8 cellular contexts compared by ENCODE assay signal in genomic region chr1:179025975-179026812, GRCh38. TPM values are rescaled to one million over a fixed set of nuclear protein-coding genes. Genes with fewer than 3 reads are reported as not detected.
A peak's percentile ranks its signal among the peaks of the same experiment; 100 is the strongest.
DNase-seq lines count a peak whose midpoint lies in the region; ATAC-seq, FAIRE-seq and TF ChIP-seq lines count a peak whose summit lies in the region.

No MANE protein-coding gene starts in this region.

- H3K27me3 ChIP-seq in bronchial epithelial cell (ENCODE audit: control insufficient read depth, insufficient read depth, low read length) (no peaks in the 10 kb centered on the region), kidney epithelial cell (ENCODE audit: control insufficient read depth, insufficient read depth, low read length) (no peaks in the 10 kb centered on the region)

- H3K27me3 Mint-ChIP-seq in WTC11 (ENCODE audit: low read depth): peaks cover 6% of the 10 kb centered on the region

- peak overlapping the region; percentile 91 for H3K4me3 ChIP-seq in bronchial epithelial cell (ENCODE audit: low read depth, low read length)
- H3K4me3 ChIP-seq in kidney epithelial cell (ENCODE audit: low read depth, low read length): peak overlapping the region; percentile 90

- H3K4me3 Mint-ChIP-seq in WTC11: peak overlapping the region; percentile 91

- DNase-seq in A172 (ENCODE audit: low spot score) (peak; percentile 46), NCI-H2107 treated with DMSO at 0.1 percent for 48 hours (lab: John Stamatoyannopoulos, UW; ENCODE audit: unreplicated experiment) (peak; percentile 58), WTC11 (ENCODE audit: low spot score) (peak; percentile 71), bronchial epithelial cell (ENCODE audit: low read depth) (peak; percentile 31), kidney epithelial cell (ENCODE audit: low read depth) (no peak)
- peak; percentile 40 to 50 for DNase-seq in stimulated activated CD4-positive, alpha-beta T cell treated with anti-CD3 and anti-CD28 coated beads, Interleukin-1b, Interleukin-23, amount 100 ng/mL, for 1 hour (ENCODE audit: low read depth in 2 of 2)

- peak overlapping the region; percentile 54; the same call in 1 of the 2 replicates for H3K27ac Mint-ChIP-seq in WTC11

- peak; percentile 68 for ATAC-seq in GM18517 (IDR thresholded peaks at IDR 0.05; ENCODE audit: unreplicated experiment)
- peak; percentile 71 for ATAC-seq in HG02981 (IDR thresholded peaks at IDR 0.05; ENCODE audit: unreplicated experiment)
- ATAC-seq in WTC11: peak; percentile 76

- CTCF ChIA-PET in WTC11 (lab: Charles Lee): interaction anchor here (4.3 kb wide), 1 partner anchor 24 kb away, joined by 19 read pairs; no protein-coding TSS in a partner anchor

- H3K9me3 Mint-ChIP-seq in WTC11: no peaks in the 10 kb centered on the region

- TF ChIP-seq CTCF in WTC11 (IDR thresholded peaks at IDR 0.05): no peak
- no peak for TF ChIP-seq CTCF in bronchial epithelial cell (IDR thresholded peaks at IDR 0.05; ENCODE audit: insufficient read depth, low read length, severe bottlenecking)
- TF ChIP-seq CTCF in kidney epithelial cell (IDR thresholded peaks at IDR 0.05; ENCODE audit: insufficient read depth, low read length, poor library complexity, severe bottlenecking): no peak

- H3K4me1 Mint-ChIP-seq in WTC11: peaks cover 52% of the 10 kb centered on the region

- no peak for FAIRE-seq in bronchial epithelial cell (lab: Jason Lieb, UNC)

- H3K36me3 Mint-ChIP-seq in WTC11: no peaks in the 10 kb centered on the region

- POLR2A ChIA-PET in WTC11 (lab: Charles Lee): interaction anchor here (0.6 kb wide), 1 partner anchor 433 kb away, joined by 4 read pairs; no protein-coding TSS in a partner anchor

- no peaks in the 10 kb centered on the region for H3K36me3 ChIP-seq in bronchial epithelial cell (ENCODE audit: control insufficient read depth, insufficient read depth, low read length)
- no peaks in the 10 kb centered on the region for H3K36me3 ChIP-seq in kidney epithelial cell (ENCODE audit: control insufficient read depth, insufficient read depth, low read length)

TF ChIP-seq in WTC11, 78 proteins besides CTCF, POLR2A, EP300 and RAD21 (continues in another document):
- no peak for TF ChIP-seq CREB1 (CRISPR knock-in tag; IDR thresholded peaks at IDR 0.05)
- TF ChIP-seq E2F5 (CRISPR knock-in tag; IDR thresholded peaks at IDR 0.05): no peak
- TF ChIP-seq ERG (CRISPR knock-in tag; IDR thresholded peaks at IDR 0.05): no peak
- peak; percentile 78 for TF ChIP-seq MAX (CRISPR knock-in tag; IDR thresholded peaks at IDR 0.05)
- TF ChIP-seq NFYB (CRISPR knock-in tag; conservative IDR thresholded peaks at IDR 0.05; ENCODE audit: low read depth): no peak
- peak; percentile 44; the same call in 1 of the 2 replicates for TF ChIP-seq ETV6 (CRISPR knock-in tag; IDR thresholded peaks at IDR 0.05)
- TF ChIP-seq ZNF121 (CRISPR knock-in tag; IDR thresholded peaks at IDR 0.05): no peak
- TF ChIP-seq ZNF423 (CRISPR knock-in tag; IDR thresholded peaks at IDR 0.05): peak; percentile 47; the same call in 1 of the 2 replicates
- TF ChIP-seq KAT7 (CRISPR knock-in tag; IDR thresholded peaks at IDR 0.05; ENCODE audit: borderline replicate concordance): 0 out of 2 replicates have a peak, but pooled peaks have one; percentile 30
- TF ChIP-seq PRRX2 (CRISPR knock-in tag; IDR thresholded peaks at IDR 0.05): no peak
- TF ChIP-seq NFE2L1 (CRISPR knock-in tag; IDR thresholded peaks at IDR 0.05): no peak
- TF ChIP-seq MYBL2 (CRISPR knock-in tag; IDR thresholded peaks at IDR 0.05): peak; percentile 24; the same call in 1 of the 2 replicates
- no peak for TF ChIP-seq USF1 (CRISPR knock-in tag; IDR thresholded peaks at IDR 0.05)
- peak; percentile 90 for TF ChIP-seq PRDM15 (CRISPR knock-in tag; IDR thresholded peaks at IDR 0.05)
- peak; percentile 60 for TF ChIP-seq FOXP1 (CRISPR knock-in tag; IDR thresholded peaks at IDR 0.05; ENCODE audit: borderline replicate concordance)
- TF ChIP-seq FOXK1 (CRISPR knock-in tag; IDR thresholded peaks at IDR 0.05): 0 out of 2 replicates have a peak, but pooled peaks have one; percentile 25
- TF ChIP-seq EMX1 (CRISPR knock-in tag; IDR thresholded peaks at IDR 0.05): no peak
- no peak for TF ChIP-seq ATF3 (CRISPR knock-in tag; conservative IDR thresholded peaks at IDR 0.05)
- TF ChIP-seq HMGXB4 (CRISPR knock-in tag; IDR thresholded peaks at IDR 0.05): peak; percentile 68; the same call in 1 of the 2 replicates
- no peak for TF ChIP-seq ZNF138 (CRISPR knock-in tag; conservative IDR thresholded peaks at IDR 0.05)

RNA-seq across cellular contexts. Expression of gene FAM20B, which starts 0.5 kb away (rescaled TPM):
- 44.5 and 51.7 TPM in 2 replicates for total RNA-seq in A172 (2014; rRNA removed; shearing (Covaris generic))
- total RNA-seq in WTC11 (2021) (36.1 to 37.6 TPM (median 36.7 TPM) in 3 replicates), bronchial epithelial cell (39.5 and 51.1 TPM in 2 replicates), kidney epithelial cell (21.2 and 27.5 TPM in 2 replicates)

RNA-seq across cellular contexts. Expression of gene TOR3A, which starts 55.7 kb away (rescaled TPM):
- total RNA-seq in A172 (2014; rRNA removed; shearing (Covaris generic)): 49.2 and 65.1 TPM in 2 replicates
- total RNA-seq in WTC11 (2021) (17.2 to 20.5 TPM (median 18.0 TPM) in 3 replicates), bronchial epithelial cell (14.0 and 17.0 TPM in 2 replicates), kidney epithelial cell (53.6 and 57.5 TPM in 2 replicates)
